Comparison of ENCODE assay signal across 18 cellular contexts in genomic region chr3:47108546-47108945, GRCh38. TPM values are rescaled to one million over a fixed set of nuclear protein-coding genes. Genes with fewer than 3 reads are reported as not detected.
DNase-seq lines count a peak whose midpoint lies in the region; TF ChIP-seq lines count a peak whose summit lies in the region.
"Had no signal": no experiment of that assay in that cellular context is flagged by ENCODE, and none has a peak within 500 bp of the region (broad histone marks: within the 10 kb centered on the region; RNA-seq: fewer than 3 reads in every experiment).

No MANE protein-coding gene starts in this region.

- H3K4me1 Mint-ChIP-seq in neural progenitor cell, result no peaks in the 10 kb centered on the region

- H3F3A ChIP-seq in neural progenitor cell (ENCODE audit: low read depth), result peaks cover 10% of the 10 kb centered on the region

- H4K20me1 ChIP-seq in neural progenitor cell (ENCODE audit: low read depth), result peaks cover 18% of the 10 kb centered on the region

- peaks cover 20% of the 10 kb centered on the region for H3K79me2 ChIP-seq in neural progenitor cell (ENCODE audit: low read depth)

- TF ChIP-seq CTCF in neural progenitor cell (IDR thresholded peaks at IDR 0.05), result no peak

- no peak overlapping the region for H2AFZ ChIP-seq in neural progenitor cell (replicated peaks)
- H2AFZ ChIP-seq: parathyroid adenoma had no signal

- DNase-seq in ELR (ENCODE audit: low read depth) (peak; percentile 23), NT2/D1 (ENCODE audit: low read depth, low spot score) (peak; percentile 54), glomerular visceral epithelial cell (ENCODE audit: extremely low spot score) (peak; percentile 20), neural progenitor cell (ENCODE audit: low spot score) (peak; percentile 52), NCI-H774 (lab: John Stamatoyannopoulos, UW) (no peak), posterior vena cava (ENCODE audit: low spot score) (no peak), COR-L47 (lab: John Stamatoyannopoulos, UW) (no peak)
- DNase-seq in activated CD4-positive, alpha-beta T cell treated with anti-CD3 and anti-CD28 coated beads for 48 hours, result no peak
- DNase-seq: activated CD8-positive, alpha-beta T cell treated with anti-CD3 and anti-CD28 coated beads for 36 hours; DMS53; esophagus squamous epithelium; NCI-H1694; SIG-M5; stimulated activated naive CD4-positive, alpha-beta T cell had no signal

- H3K4me2 ChIP-seq in neural progenitor cell, result peak overlapping the region; percentile 19
- H3K4me2 ChIP-seq: BLaER1 treated with 17β-estradiol and CSF1 and Interleukin-3, amounts not matched to agents 10 nM and 100 nM had no signal

- peak overlapping the region; percentile 78 for H3K27ac ChIP-seq in neural progenitor cell
- H3K27ac ChIP-seq: BLaER1 treated with 17β-estradiol and CSF1 and Interleukin-3, amounts not matched to agents 10 nM and 100 nM; coronary artery; esophagus squamous epithelium; parathyroid adenoma had no signal

- intact Hi-C loops in posterior vena cava (cut with DNase I), result no loop called here

- H3K27me3 ChIP-seq in NT2/D1 (ENCODE audit: insufficient read depth, insufficient read length) (no peaks in the 10 kb centered on the region), neural progenitor cell (no peaks in the 10 kb centered on the region)
- H3K27me3 ChIP-seq: BLaER1 treated with 17β-estradiol and CSF1 and Interleukin-3, amounts not matched to agents 10 nM and 100 nM; esophagus squamous epithelium had no signal

- no peaks in the 10 kb centered on the region for H3K9me3 Mint-ChIP-seq in neural progenitor cell
- H3K9me3 Mint-ChIP-seq: activated CD8-positive, alpha-beta T cell treated with anti-CD3 and anti-CD28 coated beads for 36 hours; activated T-helper 17 cell treated with anti-CD3 and anti-CD28 coated beads, Interleukin-2, amount 50 U/mL, for 72 hours had no signal

- no peak overlapping the region for H3K27ac Mint-ChIP-seq in neural progenitor cell
- H3K27ac Mint-ChIP-seq: activated CD8-positive, alpha-beta T cell treated with anti-CD3 and anti-CD28 coated beads for 36 hours; activated T-helper 17 cell treated with anti-CD3 and anti-CD28 coated beads, Interleukin-2, amount 50 U/mL, for 72 hours had no signal

- no peaks in the 10 kb centered on the region for H3K27me3 Mint-ChIP-seq in neural progenitor cell (ENCODE audit: insufficient read depth, low read depth)
- H3K27me3 Mint-ChIP-seq: activated CD8-positive, alpha-beta T cell treated with anti-CD3 and anti-CD28 coated beads for 36 hours; activated T-helper 17 cell treated with anti-CD3 and anti-CD28 coated beads, Interleukin-2, amount 50 U/mL, for 72 hours had no signal

- no peak overlapping the region for H3K4me3 Mint-ChIP-seq in neural progenitor cell
- H3K4me3 Mint-ChIP-seq: activated CD8-positive, alpha-beta T cell treated with anti-CD3 and anti-CD28 coated beads for 36 hours; activated T-helper 17 cell treated with anti-CD3 and anti-CD28 coated beads, Interleukin-2, amount 50 U/mL, for 72 hours had no signal

- H3K4me3 ChIP-seq in NT2/D1 (ENCODE audit: insufficient read length, low read depth), result no peak overlapping the region
- H3K4me3 ChIP-seq in neural progenitor cell, result no peak overlapping the region
- H3K4me3 ChIP-seq: BLaER1 treated with 17β-estradiol and CSF1 and Interleukin-3, amounts not matched to agents 10 nM and 100 nM; coronary artery; esophagus squamous epithelium had no signal

- H3K36me3 ChIP-seq in NT2/D1 (ENCODE audit: insufficient read depth, insufficient read length, low read length) (peaks cover 59% of the 10 kb centered on the region), neural progenitor cell (peaks cover 8% of the 10 kb centered on the region)

- H3K9ac ChIP-seq in NT2/D1 (ENCODE audit: insufficient read length, low read depth), result no peak overlapping the region
- no peak overlapping the region for H3K9ac ChIP-seq in neural progenitor cell
- H3K9ac ChIP-seq: BLaER1 treated with 17β-estradiol and CSF1 and Interleukin-3, amounts not matched to agents 10 nM and 100 nM; parathyroid adenoma had no signal

- H3K4me1 ChIP-seq in NT2/D1 (ENCODE audit: insufficient read depth, insufficient read length) (no peaks in the 10 kb centered on the region), neural progenitor cell (peaks cover 10% of the 10 kb centered on the region)
- H3K4me1 ChIP-seq: BLaER1 treated with 17β-estradiol and CSF1 and Interleukin-3, amounts not matched to agents 10 nM and 100 nM; esophagus squamous epithelium; parathyroid adenoma had no signal

- H3K36me3 Mint-ChIP-seq in neural progenitor cell, result peaks cover 13% of the 10 kb centered on the region

- H3K9me3 ChIP-seq in NT2/D1 (ENCODE audit: insufficient read depth, low read length) (no peaks in the 10 kb centered on the region), neural progenitor cell (ENCODE audit: low read depth) (no peaks in the 10 kb centered on the region)
- H3K9me3 ChIP-seq: BLaER1 treated with 17β-estradiol and CSF1 and Interleukin-3, amounts not matched to agents 10 nM and 100 nM; esophagus squamous epithelium had no signal

RNA-seq across cellular contexts. Expression of gene SETD2, which starts 55.4 kb away (rescaled TPM):
- total RNA-seq in neural progenitor cell (ENCODE audit: low replicate concordance), result 35.4 and 46.0 TPM in 2 replicates
- 10 to 100 TPM; 38.3 to 49.3 TPM for total RNA-seq in posterior vena cava

Comparison
In these comparisons a context has a peak if more than half of its experiments do, and no peak if none do; other contexts are left out.
1. DNase-seq: peak in ELR (single experiment), NT2/D1 (single experiment), glomerular visceral epithelial cell (single experiment) and neural progenitor cell (single experiment); none in NCI-H774 (single experiment), posterior vena cava (single experiment), activated CD4-positive, alpha-beta T cell treated with anti-CD3 and anti-CD28 coated beads for 48 hours (single experiment) and COR-L47 (single experiment).